In genomic region chr5:72380491-72381274, GRCh38 we compare ENCODE assay signal across 1 cellular context.
TF ChIP-seq lines count a peak whose summit lies in the region.

No MANE protein-coding gene starts in this region.

TF ChIP-seq in GM12878, 131 proteins besides CTCF, POLR2A, EP300 and RAD21 (continued from another document):
- TF ChIP-seq HSF1 (IDR thresholded peaks at IDR 0.05; ENCODE audit: low read depth, low read length) (no peak), NFIC (IDR thresholded peaks at IDR 0.05; ENCODE audit: low read depth, low read length) (no peak), HDAC6 (IDR thresholded peaks at IDR 0.05; ENCODE audit: unreplicated experiment) (no peak), NKRF (conservative IDR thresholded peaks at IDR 0.05) (no peak), MLLT1 (IDR thresholded peaks at IDR 0.05) (no peak), FOXM1 (IDR thresholded peaks at IDR 0.05; ENCODE audit: low read depth, low read length) (no peak)
